Comparison of ENCODE assay signal across 17 cellular contexts in genomic region chr2:221377061-221377460, GRCh38.
DNase-seq lines count a peak whose midpoint lies in the region; ATAC-seq, FAIRE-seq and TF ChIP-seq lines count a peak whose summit lies in the region.
"Had no signal": no experiment of that assay in that cellular context is flagged by ENCODE, and none has a peak within 500 bp of the region (broad histone marks: within the 10 kb centered on the region; RNA-seq: fewer than 3 reads in every experiment).

No MANE protein-coding gene starts in this region.

- H3K4me3 Mint-ChIP-seq in activated T-cell treated with anti-CD3 and anti-CD28 coated beads, Interleukin-2, amount 50 U/mL, for 4 hours = no peak overlapping the region
- H3K4me3 Mint-ChIP-seq: CD4-positive, alpha-beta T cell; IgD-negative memory B cell had no signal

- H3K9me3 ChIP-seq in spleen (no peaks in the 10 kb centered on the region), HepG2 (ENCODE audit: low read length) (no peaks in the 10 kb centered on the region)

- H3K27me3 ChIP-seq in bronchial epithelial cell (ENCODE audit: control insufficient read depth, insufficient read depth, low read length) (no peaks in the 10 kb centered on the region), spleen (replicated peaks in 1 of 7) (peaks cover 0 to 4% (median 0%) of the 10 kb centered on the region in 7 donors), HepG2 (ENCODE audit: control insufficient read depth in 1 of 2, insufficient read depth in 2 of 2, low read length in 2 of 2) (peaks cover 0 to 5% of the 10 kb centered on the region in 2 experiments; a peak in 2 of 5 replicates)

- no peaks in the 10 kb centered on the region for H3K9me3 Mint-ChIP-seq in activated T-cell treated with anti-CD3 and anti-CD28 coated beads, Interleukin-2, amount 50 U/mL, for 4 hours
- H3K9me3 Mint-ChIP-seq: CD4-positive, alpha-beta T cell had no signal

- DNase-seq in AG20443 (ENCODE audit: low spot score) = peak; percentile 56
- peak; percentile 8 for DNase-seq in GM04504 (ENCODE audit: low read depth)
- no peak for DNase-seq in bronchial epithelial cell (ENCODE audit: low read depth)
- no peak for DNase-seq in activated T-cell treated with anti-CD3 and anti-CD28 coated beads, Interleukin-2, amount 50 U/mL, for 4 hours
- no peak for DNase-seq in spleen
- no peak for DNase-seq in HepG2 (ENCODE audit: low spot score)
- DNase-seq: C1 segment of cervical spinal cord; Calu3; CD4-positive, alpha-beta T cell; DMS 273 treated with DMSO at 0.1 percent for 48 hours; EL; KG1 had no signal

- no peak overlapping the region for H3K9ac ChIP-seq in HepG2 (ENCODE audit: insufficient read depth, low read depth, low read length)

- H2AFZ ChIP-seq in HepG2 (ENCODE audit: low read length) = no peak overlapping the region

- TF ChIP-seq EP300 in HepG2 (IDR thresholded peaks at IDR 0.05; ENCODE audit: low read depth in 2 of 2, low read length in 2 of 2) (no peak), HepG2 (CRISPR knock-in tag; IDR thresholded peaks at IDR 0.05; ENCODE audit: borderline replicate concordance) (no peak)

- TF ChIP-seq RAD21 in HepG2 (CRISPR knock-in tag; IDR thresholded peaks at IDR 0.05) = no peak

- H3K4me3 ChIP-seq in bronchial epithelial cell (ENCODE audit: low read depth, low read length) = no peak overlapping the region
- no peak overlapping the region for H3K4me3 ChIP-seq in spleen
- H3K4me3 ChIP-seq in HepG2 (replicated peaks in 1 of 3; ENCODE audit: insufficient read depth in 1 of 3, low read depth in 2 of 3, low read length in 3 of 3) = no peak overlapping the region

- peaks cover 12% of the 10 kb centered on the region for H3K27me3 Mint-ChIP-seq in activated T-cell treated with anti-CD3 and anti-CD28 coated beads, Interleukin-2, amount 50 U/mL, for 4 hours (ENCODE audit: low read depth)
- H3K27me3 Mint-ChIP-seq: CD4-positive, alpha-beta T cell had no signal

- H3K79me2 ChIP-seq in HepG2 (ENCODE audit: insufficient read depth, low read length) = no peaks in the 10 kb centered on the region

- H3K36me3 ChIP-seq in bronchial epithelial cell (ENCODE audit: control insufficient read depth, insufficient read depth, low read length) = no peaks in the 10 kb centered on the region
- no peaks in the 10 kb centered on the region for H3K36me3 ChIP-seq in spleen
- no peaks in the 10 kb centered on the region for H3K36me3 ChIP-seq in HepG2 (replicated peaks in 1 of 2; ENCODE audit: control insufficient read depth in 1 of 2, insufficient read depth in 2 of 2, low read length in 2 of 2)

- FAIRE-seq in bronchial epithelial cell (lab: Jason Lieb, UNC) (peak; percentile 23), HepG2 (lab: Jason Lieb, UNC) (no peak)
- FAIRE-seq: A204.1, G401.6, H54 had no signal

- POLR2A ChIA-PET in HepG2 (lab: Yijun Ruan, JAX) = no interaction called here

- ATAC-seq in activated T-cell treated with anti-CD3 and anti-CD28 coated beads, Interleukin-2, amount 50 U/mL, for 4 hours = no peak
- ATAC-seq in HG02938 (IDR thresholded peaks at IDR 0.05; ENCODE audit: unreplicated experiment) = no peak
- ATAC-seq in HepG2 = no peak

- no peak overlapping the region for H3K4me2 ChIP-seq in HepG2 (ENCODE audit: low read depth, low read length)

- TF ChIP-seq CTCF in bronchial epithelial cell (IDR thresholded peaks at IDR 0.05; ENCODE audit: insufficient read depth, low read length, severe bottlenecking) (no peak), spleen (IDR thresholded peaks at IDR 0.05 in 8 of 11, conservative IDR thresholded peaks at IDR 0.05 in 3 of 11) (no peak), HepG2 (CRISPR knock-in tag; IDR thresholded peaks at IDR 0.05) (no peak)

- 91 to 97% (median 94%) methylated on average over 2 of the region's 2 CpGs for WGBS in spleen, 5 donors
- 0% methylated on average over 2 of the region's 2 CpGs for WGBS in HepG2 (ENCODE audit: low lambda C conversion rate)

- in situ Hi-C loops in HepG2 (cut with HindIII; ENCODE audit: extremely low pct_ligation_motif_present, low pct_unique_long_range_greater_than_20kb) = no loop called here

- no peak overlapping the region for H3K27ac ChIP-seq in spleen
- no peak overlapping the region for H3K27ac ChIP-seq in HepG2 (ENCODE audit: extremely low read length, insufficient read depth, low read length)

- no peaks in the 10 kb centered on the region for H4K20me1 ChIP-seq in HepG2 (ENCODE audit: insufficient read depth, low read length)

- no TSS peak for BruUV-seq in HepG2 (replicated peaks; lab: Mats Ljungman, UMichigan)

- H3K4me1 Mint-ChIP-seq in activated T-cell treated with anti-CD3 and anti-CD28 coated beads, Interleukin-2, amount 50 U/mL, for 4 hours (ENCODE audit: low read depth) = no peaks in the 10 kb centered on the region

- H3K36me3 Mint-ChIP-seq in activated T-cell treated with anti-CD3 and anti-CD28 coated beads, Interleukin-2, amount 50 U/mL, for 4 hours (ENCODE audit: insufficient read depth) = no peaks in the 10 kb centered on the region
- H3K36me3 Mint-ChIP-seq: IgD-negative memory B cell had no signal

- no peak for TF ChIP-seq POLR2A in spleen (IDR thresholded peaks at IDR 0.05)
- TF ChIP-seq POLR2A in HepG2 (IDR thresholded peaks at IDR 0.05; ENCODE audit: insufficient read depth in 1 of 2, low read depth in 2 of 2, low read length in 2 of 2) = no peak

- CTCF ChIA-PET in HepG2 (lab: Yijun Ruan, JAX; ENCODE audit: low intra/inter-chr PET ratio, low total read pairs) = no interaction called here

- H3K4me1 ChIP-seq in spleen (no peaks in the 10 kb centered on the region), HepG2 (ENCODE audit: insufficient read depth, low read length) (no peaks in the 10 kb centered on the region)

- intact Hi-C loops in spleen (cut with DNase I; ENCODE audit: low total_unique reads) = no loop called here
- intact Hi-C loops in HepG2 (cut with micrococcal nuclease; ENCODE audit: unreplicated experiment) = no loop called here

TF ChIP-seq in HepG2, 621 proteins besides CTCF, POLR2A, EP300 and RAD21:
- no peak for TF ChIP-seq ZBTB20 (CRISPR knock-in tag; IDR thresholded peaks at IDR 0.05; ENCODE audit: borderline replicate concordance, low read depth)
- TF ChIP-seq ZNF660 (CRISPR knock-in tag; IDR thresholded peaks at IDR 0.05; ENCODE audit: borderline replicate concordance, low read depth) = no peak
- no peak for TF ChIP-seq MTF2 (CRISPR knock-in tag; IDR thresholded peaks at IDR 0.05; ENCODE audit: borderline replicate concordance)
- TF ChIP-seq SRY (CRISPR knock-in tag; IDR thresholded peaks at IDR 0.05) = no peak
- TF ChIP-seq PAWR (CRISPR knock-in tag; IDR thresholded peaks at IDR 0.05; ENCODE audit: borderline replicate concordance) = no peak
- TF ChIP-seq MTERF4 (CRISPR knock-in tag; IDR thresholded peaks at IDR 0.05) = no peak
- TF ChIP-seq PBX2 (CRISPR knock-in tag; IDR thresholded peaks at IDR 0.05) = no peak
- no peak for TF ChIP-seq ZNF124 (CRISPR knock-in tag; IDR thresholded peaks at IDR 0.05)
- TF ChIP-seq ZNF446 (CRISPR knock-in tag; IDR thresholded peaks at IDR 0.05) = no peak
- TF ChIP-seq HBP1 (CRISPR knock-in tag; IDR thresholded peaks at IDR 0.05; ENCODE audit: low read depth) = no peak
- TF ChIP-seq ZSCAN20 (CRISPR knock-in tag; IDR thresholded peaks at IDR 0.05; ENCODE audit: borderline replicate concordance) = no peak
- no peak for TF ChIP-seq TFDP2 (CRISPR knock-in tag; IDR thresholded peaks at IDR 0.05)
- TF ChIP-seq ZNF556 (CRISPR knock-in tag; IDR thresholded peaks at IDR 0.05; ENCODE audit: borderline replicate concordance) = no peak
- no peak for TF ChIP-seq ZNF850 (CRISPR knock-in tag; conservative IDR thresholded peaks at IDR 0.05)
- no peak for TF ChIP-seq ZNF737 (CRISPR knock-in tag; IDR thresholded peaks at IDR 0.05; ENCODE audit: borderline replicate concordance)
- no peak for TF ChIP-seq SALL1 (CRISPR knock-in tag; IDR thresholded peaks at IDR 0.05)

Comparison
In these comparisons a context has a peak if more than half of its experiments do, and no peak if none do; other contexts are left out.
1. DNase-seq: peak in AG20443 (single experiment) and GM04504 (single experiment); none in bronchial epithelial cell (single experiment), activated T-cell treated with anti-CD3 and anti-CD28 coated beads, Interleukin-2, amount 50 U/mL, for 4 hours (single experiment), spleen (single experiment) and HepG2 (single experiment).